Comparison of ENCODE assay signal across 8 cellular contexts in the genomic region with DNA sequence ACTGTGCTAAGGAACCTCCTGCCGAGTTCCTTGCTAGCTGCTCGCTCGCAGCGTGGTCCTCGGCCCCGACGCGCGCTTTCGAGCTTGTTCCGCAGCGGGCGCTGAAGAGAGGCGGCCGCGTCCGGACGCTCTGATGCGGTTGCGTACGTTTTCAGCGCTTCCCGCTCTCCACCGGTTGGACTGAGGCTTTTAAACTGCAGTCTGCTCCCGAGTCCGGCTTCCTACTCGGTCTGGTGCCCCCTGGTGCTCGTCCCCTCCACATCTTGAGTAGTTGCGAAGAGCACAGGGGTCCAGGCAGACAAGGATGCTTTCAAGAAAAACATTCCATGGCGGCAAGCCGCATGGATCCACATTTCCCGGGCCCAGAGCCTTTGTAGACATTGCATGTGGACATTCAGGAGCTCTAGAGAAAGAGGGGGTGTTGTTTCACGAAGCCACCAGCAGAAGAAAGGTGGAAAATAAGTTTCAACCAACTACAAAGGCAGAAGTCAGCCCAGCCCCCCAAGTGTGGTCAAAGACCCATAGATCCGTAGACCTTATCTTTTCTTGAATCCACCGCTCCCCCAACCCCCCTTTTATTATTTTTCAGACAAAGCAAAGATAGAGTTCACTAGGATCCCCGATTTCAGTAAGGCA. TPM values are rescaled to one million over a fixed set of nuclear protein-coding genes. Genes with fewer than 3 reads are reported as not detected.
A peak's percentile ranks its signal among the peaks of the same experiment; 100 is the strongest.
DNase-seq lines count a peak whose midpoint lies in the region; ATAC-seq, FAIRE-seq and TF ChIP-seq lines count a peak whose summit lies in the region.

No MANE protein-coding gene starts in this region.

- no peaks in the 10 kb centered on the region for H3K9me3 Mint-ChIP-seq in activated CD4-positive, alpha-beta T cell treated with anti-CD3 and anti-CD28 coated beads, Interleukin-2, amount 10 ng/mL, durations not matched to agents 7 days and 5 days

- FAIRE-seq in GM19239 (lab: Jason Lieb, UNC) = peak; percentile 99

- no peak overlapping the region for H3K27ac Mint-ChIP-seq in activated CD4-positive, alpha-beta T cell treated with anti-CD3 and anti-CD28 coated beads, Interleukin-2, amount 10 ng/mL, durations not matched to agents 7 days and 5 days

- H3K27me3 ChIP-seq in BLaER1 treated with 17β-estradiol and CSF1 and Interleukin-3, amounts not matched to agents 10 nM and 100 nM = no peaks in the 10 kb centered on the region
- no peaks in the 10 kb centered on the region for H3K27me3 ChIP-seq in dorsolateral prefrontal cortex
- no peaks in the 10 kb centered on the region for H3K27me3 ChIP-seq in liver (ENCODE audit: control insufficient read depth in 4 of 4, insufficient read depth in 4 of 4, low read length in 3 of 4)

- peak overlapping the region; percentile 3 to 90 (median 82); a peak in 21 of 22 replicates for H3K27ac ChIP-seq in BLaER1 treated with 17β-estradiol and CSF1 and Interleukin-3, amounts not matched to agents 10 nM and 100 nM
- peak overlapping the region; percentile 78 to 100 (median 99) for H3K27ac ChIP-seq in dorsolateral prefrontal cortex
- H3K27ac ChIP-seq in liver (ENCODE audit: low read depth in 1 of 2, low read length in 2 of 2) = peak overlapping the region; percentile 52 to 84

- H3K36me3 Mint-ChIP-seq in activated CD4-positive, alpha-beta T cell treated with anti-CD3 and anti-CD28 coated beads, Interleukin-2, amount 10 ng/mL, durations not matched to agents 7 days and 5 days (ENCODE audit: low read depth) = peaks cover 27% of the 10 kb centered on the region

- under 1% methylated on average over 36 of the region's 36 CpGs for WGBS in liver

- peaks cover 0 to 14% (median 3%) of the 10 kb centered on the region in 11 experiments; a peak in 4 of 22 replicates for H3K36me3 ChIP-seq in BLaER1 treated with 17β-estradiol and CSF1 and Interleukin-3, amounts not matched to agents 10 nM and 100 nM
- no peaks in the 10 kb centered on the region for H3K36me3 ChIP-seq in liver (ENCODE audit: control insufficient read depth in 4 of 4, insufficient read depth in 3 of 4, low read depth in 1 of 4, low read length in 3 of 4)

- ATAC-seq in HG03442 (IDR thresholded peaks at IDR 0.05; ENCODE audit: unreplicated experiment) = peak; percentile 33

- H3K27me3 Mint-ChIP-seq in activated CD4-positive, alpha-beta T cell treated with anti-CD3 and anti-CD28 coated beads, Interleukin-2, amount 10 ng/mL, durations not matched to agents 7 days and 5 days = no peaks in the 10 kb centered on the region

- H4K20me1 ChIP-seq in BLaER1 treated with 17β-estradiol and CSF1 and Interleukin-3, amounts not matched to agents 10 nM and 100 nM = peaks cover 33 to 36% (median 35%) of the 10 kb centered on the region in 11 experiments

- peaks cover 25 to 34% (median 30%) of the 10 kb centered on the region in 10 experiments for H3K4me1 ChIP-seq in BLaER1 treated with 17β-estradiol and CSF1 and Interleukin-3, amounts not matched to agents 10 nM and 100 nM
- H3K4me1 ChIP-seq in liver (ENCODE audit: control insufficient read depth in 4 of 4, insufficient read depth in 4 of 4, low read length in 3 of 4) = peaks cover 2 to 38% (median 18%) of the 10 kb centered on the region in 4 donors

- DNase-seq in GM19239 (ENCODE audit: insufficient read length, low spot score) = peak; percentile 49
- peak; percentile 80 for DNase-seq in NCI-H524 treated with DMSO at 0.1 percent for 48 hours (lab: John Stamatoyannopoulos, UW)
- peak; percentile 89 for DNase-seq in activated CD4-positive, alpha-beta T cell treated with anti-CD3 and anti-CD28 coated beads, Interleukin-2, amount 10 ng/mL, durations not matched to agents 7 days and 5 days
- DNase-seq in dorsolateral prefrontal cortex = peak; percentile 86 to 94 (median 93)
- peak; percentile 79 for DNase-seq in stimulated activated CD4-positive, alpha-beta T cell treated with anti-CD3 and anti-CD28 coated beads, Interleukin-2, amount 100 ng/mL, for 48 hours

- peak in 55 of 56 donors; percentile 47 to 91 (median 81) for TF ChIP-seq CTCF in dorsolateral prefrontal cortex (IDR thresholded peaks at IDR 0.05 in 54 of 56, conservative IDR thresholded peaks at IDR 0.05 in 2 of 56; ENCODE audit: low read depth in 1 of 56, partially characterized antibody in 56 of 56)
- TF ChIP-seq CTCF in liver (IDR thresholded peaks at IDR 0.05; ENCODE audit: low read depth, low read length, missing input control) = peak; percentile 64

- peak overlapping the region; percentile 77 to 99 (median 91) for H3K4me2 ChIP-seq in BLaER1 treated with 17β-estradiol and CSF1 and Interleukin-3, amounts not matched to agents 10 nM and 100 nM

- peak overlapping the region; percentile 83 to 99 (median 93) for H3K4me3 ChIP-seq in BLaER1 treated with 17β-estradiol and CSF1 and Interleukin-3, amounts not matched to agents 10 nM and 100 nM
- H3K4me3 ChIP-seq in dorsolateral prefrontal cortex = peak overlapping the region; percentile 47 to 95 (median 87)
- peak overlapping the region; percentile 42 to 63 (median 43) for H3K4me3 ChIP-seq in liver (ENCODE audit: low read depth in 1 of 3, low read length in 3 of 3)

- no peak overlapping the region for H3K4me3 Mint-ChIP-seq in activated CD4-positive, alpha-beta T cell treated with anti-CD3 and anti-CD28 coated beads, Interleukin-2, amount 10 ng/mL, durations not matched to agents 7 days and 5 days

- CTCF ChIA-PET in activated CD4-positive, alpha-beta T cell treated with anti-CD3 and anti-CD28 coated beads, Interleukin-2, amount 10 ng/mL, durations not matched to agents 7 days and 5 days (lab: Charles Lee) = interaction anchor here (0.6 to 6.1 kb wide), 61 partner anchors 8 to 937 kb away, joined by 3 to 91 read pairs (median 4); partner anchors contain the start of genes NINJ2 and RAD52

- H3K4me1 Mint-ChIP-seq in activated CD4-positive, alpha-beta T cell treated with anti-CD3 and anti-CD28 coated beads, Interleukin-2, amount 10 ng/mL, durations not matched to agents 7 days and 5 days = peaks cover 20% of the 10 kb centered on the region

- H3K9me3 ChIP-seq in BLaER1 treated with 17β-estradiol and CSF1 and Interleukin-3, amounts not matched to agents 10 nM and 100 nM (replicated peaks in 1 of 11) = no peaks in the 10 kb centered on the region
- no peaks in the 10 kb centered on the region for H3K9me3 ChIP-seq in liver (ENCODE audit: control insufficient read depth in 4 of 4, low read length in 3 of 4)

- H3K9ac ChIP-seq in BLaER1 treated with 17β-estradiol and CSF1 and Interleukin-3, amounts not matched to agents 10 nM and 100 nM = peak overlapping the region; percentile 56 to 95 (median 91); a peak in 21 of 22 replicates
- peak overlapping the region; percentile 60 to 91 for H3K9ac ChIP-seq in liver (ENCODE audit: low read depth in 1 of 2, low read length in 2 of 2)

- POLR2A ChIA-PET in activated CD4-positive, alpha-beta T cell treated with anti-CD3 and anti-CD28 coated beads, Interleukin-2, amount 10 ng/mL, durations not matched to agents 7 days and 5 days (lab: Charles Lee) = interaction anchor here (0.6 to 1.5 kb wide), 13 partner anchors 23 to 362 kb away, joined by 3 to 11 read pairs (median 4); partner anchors contain the start of gene KDM5A

- intact Hi-C loops in dorsolateral prefrontal cortex (cut with DNase I) = loop anchor here (2.0 to 10.0 kb wide), 10 partner anchors 49 to 843 kb away; partner anchors contain the start of genes ERC1 (in 1 of the 2), FBXL14 (in 1 of the 2), NINJ2 (in 1 of the 2) and RAD52 (in 1 of the 2)

- peak; percentile 85 to 94 for TF ChIP-seq RAD21 in liver (IDR thresholded peaks at IDR 0.05)

TF ChIP-seq in liver, 16 proteins besides CTCF, POLR2A, EP300 and RAD21 (continues in another document):
- TF ChIP-seq RXRA (IDR thresholded peaks at IDR 0.05) (peak; percentile 60 to 75), NR2F2 (IDR thresholded peaks at IDR 0.05) (peak; percentile 55), HNF4A (conservative IDR thresholded peaks at IDR 0.05) (peak; percentile 40 to 77), TAF1 (conservative IDR thresholded peaks at IDR 0.05) (peak; percentile 55), JUND (IDR thresholded peaks at IDR 0.05) (peak in 1 of 2 donors; percentile 24), GABPA (IDR thresholded peaks at IDR 0.05 in 1 of 2, conservative IDR thresholded peaks at IDR 0.05 in 1 of 2) (peak in 1 of 2 donors; percentile 36), HNF4G (IDR thresholded peaks at IDR 0.05) (peak; percentile 39), FOXA2 (IDR thresholded peaks at IDR 0.05) (no peak)
- TF ChIP-seq, protein P1, sequence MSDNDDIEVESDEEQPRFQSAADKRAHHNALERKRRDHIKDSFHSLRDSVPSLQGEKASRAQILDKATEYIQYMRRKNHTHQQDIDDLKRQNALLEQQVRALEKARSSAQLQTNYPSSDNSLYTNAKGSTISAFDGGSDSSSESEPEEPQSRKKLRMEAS (IDR thresholded peaks at IDR 0.05) = peak; percentile 84
- TF ChIP-seq, protein P2, sequence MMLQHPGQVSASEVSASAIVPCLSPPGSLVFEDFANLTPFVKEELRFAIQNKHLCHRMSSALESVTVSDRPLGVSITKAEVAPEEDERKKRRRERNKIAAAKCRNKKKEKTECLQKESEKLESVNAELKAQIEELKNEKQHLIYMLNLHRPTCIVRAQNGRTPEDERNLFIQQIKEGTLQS (IDR thresholded peaks at IDR 0.05) = peak; percentile 24

RNA-seq across cellular contexts. Expression of gene WNK1, which starts 1.1 kb away (rescaled TPM):
- total RNA-seq in activated CD4-positive, alpha-beta T cell treated with anti-CD3 and anti-CD28 coated beads, Interleukin-2, amount 10 ng/mL, durations not matched to agents 7 days and 5 days = 100 to 1,000 TPM; 162 to 170 TPM
- total RNA-seq in dorsolateral prefrontal cortex (100 to 1,000 TPM; 266 to 597 (median 370) TPM), liver (100 to 1,000 TPM in 1 of 2 donors, 10 to 100 TPM in 1; 78.9 to 299 TPM)
- 10 to 100 TPM; 22.4 to 28.7 TPM for polyA plus RNA-seq in liver

Comparison
In these comparisons a context has a peak if more than half of its experiments do, and no peak if none do; other contexts are left out.
1. Peak in every context shown above with its lines: DNase-seq, ATAC-seq, H3K4me3 ChIP-seq and H3K27ac ChIP-seq.
2. H3K4me3 ChIP-seq: peak in every context shown above with its lines; median percentile 93 in BLaER1 treated with 17β-estradiol and CSF1 and Interleukin-3, amounts not matched to agents 10 nM and 100 nM; 87 in dorsolateral prefrontal cortex; 43 in liver.